ENCODE assay signal across 21 cellular contexts in genomic region chr4:4216668-4217067, GRCh38. TPM values are rescaled to one million over a fixed set of nuclear protein-coding genes. Genes with fewer than 3 reads are reported as not detected.
DNase-seq lines count a peak whose midpoint lies in the region; ATAC-seq and FAIRE-seq lines count a peak whose summit lies in the region.
"Had no signal": no experiment of that assay in that cellular context is flagged by ENCODE, and none has a peak within 500 bp of the region (broad histone marks: within the 10 kb centered on the region; RNA-seq: fewer than 3 reads in every experiment).

No MANE protein-coding gene starts in this region.

- peak; percentile 56 for DNase-seq in ELR (ENCODE audit: low read depth)
- DNase-seq in MG63: peak; percentile 42
- DNase-seq in dermis blood vessel endothelial cell: peak; percentile 27
- peak; percentile 34 for DNase-seq in renal cortical epithelial cell (ENCODE audit: low read depth)
- no peak for DNase-seq in activated CD4-positive, alpha-beta T cell treated with anti-CD3 and anti-CD28 coated beads, Interleukin-2, amount 50 U/mL, for 48 hours
- no peak for DNase-seq in stimulated activated naive B cell treated with anti-CD40 and anti-IgM and Interleukin-4, amounts not matched to agents 10 μg/mL and 1 μg/mL and 100 μg/mL, for 72 hours
- no peak for DNase-seq in AG20443 (ENCODE audit: low spot score)
- no peak for DNase-seq in GM19239 (ENCODE audit: insufficient read length, low spot score)
- DNase-seq: CD8-positive, alpha-beta memory T cell; esophagus squamous epithelium; hypothalamus; lower lobe of right lung; NCI-H446 treated with DMSO at 0.1 percent for 48 hours; stimulated activated CD4-positive, alpha-beta T cell treated with anti-CD3 and anti-CD28 coated beads, Interleukin-4, amount 100 ng/mL, for 24 hours had no signal

- H3K4me3 Mint-ChIP-seq in stimulated activated naive B cell treated with anti-CD40 and anti-IgM and Interleukin-4, amounts not matched to agents 10 μg/mL and 1 μg/mL and 100 μg/mL, for 72 hours: no peak overlapping the region
- H3K4me3 Mint-ChIP-seq: activated naive CD8-positive, alpha-beta T cell; CD8-positive, alpha-beta memory T cell; neural progenitor cell had no signal

- no peaks in the 10 kb centered on the region for H3K36me3 ChIP-seq in MG63
- H3K36me3 ChIP-seq: esophagus squamous epithelium, lower lobe of right lung, neural progenitor cell, right atrium auricular region had no signal

- H3K4me1 Mint-ChIP-seq in stimulated activated naive B cell treated with anti-CD40 and anti-IgM and Interleukin-4, amounts not matched to agents 10 μg/mL and 1 μg/mL and 100 μg/mL, for 72 hours: no peaks in the 10 kb centered on the region
- H3K4me1 Mint-ChIP-seq: CD8-positive, alpha-beta memory T cell; neural progenitor cell had no signal

- no peak overlapping the region for H3K27ac Mint-ChIP-seq in stimulated activated naive B cell treated with anti-CD40 and anti-IgM and Interleukin-4, amounts not matched to agents 10 μg/mL and 1 μg/mL and 100 μg/mL, for 72 hours
- H3K27ac Mint-ChIP-seq: activated naive CD8-positive, alpha-beta T cell; CD8-positive, alpha-beta memory T cell; neural progenitor cell had no signal

- FAIRE-seq in GM19239 (lab: Jason Lieb, UNC): no peak
- FAIRE-seq: HepG2 had no signal

- H3K9me3 Mint-ChIP-seq in stimulated activated naive B cell treated with anti-CD40 and anti-IgM and Interleukin-4, amounts not matched to agents 10 μg/mL and 1 μg/mL and 100 μg/mL, for 72 hours: no peaks in the 10 kb centered on the region
- H3K9me3 Mint-ChIP-seq: neural progenitor cell had no signal

- peaks cover 4 to 10% of the 10 kb centered on the region in 2 donors for H3K27me3 Mint-ChIP-seq in stimulated activated naive B cell treated with anti-CD40 and anti-IgM and Interleukin-4, amounts not matched to agents 10 μg/mL and 1 μg/mL and 100 μg/mL, for 72 hours

- H3K4me3 ChIP-seq in MG63: no peak overlapping the region
- H3K4me3 ChIP-seq: esophagus squamous epithelium, lower lobe of right lung, neural progenitor cell, right atrium auricular region had no signal

- no peak for ATAC-seq in stimulated activated naive B cell treated with anti-CD40 and anti-IgM and Interleukin-4, amounts not matched to agents 10 μg/mL and 1 μg/mL and 100 μg/mL, for 72 hours (replicated peaks)
- ATAC-seq: activated CD4-positive, CD25-positive, alpha-beta regulatory T cell treated with anti-CD3 and anti-CD28 coated beads, Interleukin-2, amount 50 U/mL, for 24 hours; HepG2; lower lobe of right lung had no signal

- no peaks in the 10 kb centered on the region for H3K27me3 ChIP-seq in MG63
- H3K27me3 ChIP-seq: right atrium auricular region had no signal

- no peaks in the 10 kb centered on the region for H3K36me3 Mint-ChIP-seq in stimulated activated naive B cell treated with anti-CD40 and anti-IgM and Interleukin-4, amounts not matched to agents 10 μg/mL and 1 μg/mL and 100 μg/mL, for 72 hours
- H3K36me3 Mint-ChIP-seq: activated naive CD8-positive, alpha-beta T cell; CD8-positive, alpha-beta memory T cell; neural progenitor cell had no signal

- no peaks in the 10 kb centered on the region for H3K9me3 ChIP-seq in MG63
- H3K9me3 ChIP-seq: esophagus squamous epithelium, lower lobe of right lung, right atrium auricular region had no signal

RNA-seq across cellular contexts. Expression of gene OTOP1, which starts 10.1 kb away (rescaled TPM):
- not detected in 2 replicates for total RNA-seq in MG63 (2014; rRNA removed; shearing (Covaris generic); ENCODE audit: low replicate concordance)
- total RNA-seq in dermis blood vessel endothelial cell (not detected in 2 replicates), renal cortical epithelial cell (not detected in 2 replicates)
- total RNA-seq: CD8-positive, alpha-beta memory T cell; HepG2; lower lobe of right lung; right atrium auricular region; T-helper 1 cell treated with Interleukin-12 subunit alpha and Interleukin-12 subunit beta and Interleukin-4 antibody, amounts not matched to agents 30 ng/mL and 1 ng/mL, for 36 hours; urinary bladder had no signal

RNA-seq across cellular contexts. Expression of gene TMEM128, which starts 31.4 kb away (rescaled TPM):
- 32.3 and 34.9 TPM in 2 replicates for total RNA-seq in MG63 (2014; rRNA removed; shearing (Covaris generic); ENCODE audit: low replicate concordance)
- total RNA-seq in dermis blood vessel endothelial cell (13.1 and 15.8 TPM in 2 replicates), renal cortical epithelial cell (21.6 and 29.7 TPM in 2 replicates)

Comparison
In these comparisons a context has a peak if more than half of its experiments do, and no peak if none do; other contexts are left out.
1. DNase-seq: peak in ELR (single experiment), MG63 (single experiment), dermis blood vessel endothelial cell (single experiment) and renal cortical epithelial cell (single experiment); none in activated CD4-positive, alpha-beta T cell treated with anti-CD3 and anti-CD28 coated beads, Interleukin-2, amount 50 U/mL, for 48 hours (0 of 2), stimulated activated naive B cell treated with anti-CD40 and anti-IgM and Interleukin-4, amounts not matched to agents 10 μg/mL and 1 μg/mL and 100 μg/mL, for 72 hours (single experiment), AG20443 (single experiment) and GM19239 (single experiment).